Comparison of ENCODE assay signal across 8 cellular contexts in the genomic region with DNA sequence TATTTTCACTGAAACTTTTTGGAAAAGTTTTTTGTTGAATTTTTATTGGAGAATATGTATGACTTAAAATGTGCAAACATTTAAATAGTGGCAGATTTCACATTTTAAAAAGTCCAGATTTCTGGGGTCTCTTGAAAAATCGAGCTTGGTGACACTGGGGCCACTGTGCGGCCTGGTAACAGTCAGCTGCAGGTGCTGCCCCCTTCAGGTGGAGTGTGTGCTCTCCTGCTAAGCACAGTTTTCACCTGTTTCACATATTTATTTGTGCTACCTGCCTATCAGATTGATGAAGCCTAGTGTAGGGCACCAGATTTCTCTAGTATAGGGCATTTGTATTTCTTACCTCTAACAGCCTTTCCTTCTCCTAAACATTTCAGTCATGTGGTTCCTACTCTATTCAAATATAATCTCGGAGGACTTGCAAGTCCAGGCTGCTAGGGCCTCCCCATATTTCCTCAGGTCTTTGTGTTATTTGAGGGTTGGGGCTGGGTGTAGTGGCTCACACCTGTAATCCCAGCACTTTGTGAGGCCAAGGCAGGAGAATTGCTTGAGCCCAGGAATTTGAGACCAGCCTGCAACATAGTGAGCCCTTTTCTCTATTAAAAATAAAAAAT.
A peak's percentile ranks its signal among the peaks of the same experiment; 100 is the strongest.
DNase-seq lines count a peak whose midpoint lies in the region; ATAC-seq and TF ChIP-seq lines count a peak whose summit lies in the region.

No MANE protein-coding gene starts in this region.

- no peak overlapping the region for H3K27ac ChIP-seq in mesenchymal stem cell (ENCODE audit: low read length, poor library complexity, severe bottlenecking)

- no peaks in the 10 kb centered on the region for H3K36me3 Mint-ChIP-seq in activated naive CD8-positive, alpha-beta T cell treated with anti-CD3 and anti-CD28 coated beads for 36 hours

- no peaks in the 10 kb centered on the region for H3K36me3 ChIP-seq in mesenchymal stem cell (ENCODE audit: control insufficient read depth in 1 of 2, insufficient read depth in 2 of 2, low read depth in 1 of 2, low read length in 2 of 2)

- no peak overlapping the region for H4K8ac ChIP-seq in mesenchymal stem cell (ENCODE audit: low read length)

- no peak overlapping the region for H3K9ac ChIP-seq in mesenchymal stem cell (ENCODE audit: low read length)

- H3K4ac ChIP-seq in mesenchymal stem cell (ENCODE audit: low read depth in 1 of 2, low read length in 2 of 2): no peak overlapping the region

- H3K27me3 Mint-ChIP-seq in activated naive CD8-positive, alpha-beta T cell treated with anti-CD3 and anti-CD28 coated beads for 36 hours: no peaks in the 10 kb centered on the region

- ATAC-seq in GM21390 (IDR thresholded peaks at IDR 0.05; ENCODE audit: unreplicated experiment): peak; percentile 55
- ATAC-seq in HG02840 (IDR thresholded peaks at IDR 0.05; ENCODE audit: low FRiP score, unreplicated experiment): no peak
- ATAC-seq in GM18502 (IDR thresholded peaks at IDR 0.05; ENCODE audit: poor library complexity, unreplicated experiment): no peak
- no peak for ATAC-seq in GM21528 (IDR thresholded peaks at IDR 0.05; ENCODE audit: low FRiP score, unreplicated experiment)

- H3K4me3 Mint-ChIP-seq in activated naive CD8-positive, alpha-beta T cell treated with anti-CD3 and anti-CD28 coated beads for 36 hours: no peak overlapping the region

- no peaks in the 10 kb centered on the region for H3K9me3 Mint-ChIP-seq in activated naive CD8-positive, alpha-beta T cell treated with anti-CD3 and anti-CD28 coated beads for 36 hours

- H3K4me3 ChIP-seq in AG10803 (ENCODE audit: low read length): no peak overlapping the region
- H3K4me3 ChIP-seq in mesenchymal stem cell (ENCODE audit: insufficient read depth in 1 of 2, low read depth in 1 of 2, low read length in 2 of 2): no peak overlapping the region

- H3K27me3 ChIP-seq in mesenchymal stem cell (ENCODE audit: control insufficient read depth in 1 of 2, insufficient read depth in 1 of 2, low read length in 2 of 2): no peaks in the 10 kb centered on the region

- H3K23ac ChIP-seq in mesenchymal stem cell (ENCODE audit: low read length in 2 of 2): no peak overlapping the region

- H3K27ac Mint-ChIP-seq in activated naive CD8-positive, alpha-beta T cell treated with anti-CD3 and anti-CD28 coated beads for 36 hours: no peak overlapping the region

- no peak overlapping the region for H3K14ac ChIP-seq in mesenchymal stem cell (ENCODE audit: low read length in 2 of 2)

- TF ChIP-seq CTCF in AG10803 (conservative IDR thresholded peaks at IDR 0.05; ENCODE audit: low read length): peak; percentile 44

- H2AFZ ChIP-seq in mesenchymal stem cell (ENCODE audit: low read depth, low read length): no peak overlapping the region

- H3K4me1 ChIP-seq in mesenchymal stem cell (ENCODE audit: control insufficient read depth, insufficient read depth, low read depth, low read length): no peaks in the 10 kb centered on the region

- peaks cover 1% of the 10 kb centered on the region for H3K4me1 Mint-ChIP-seq in activated naive CD8-positive, alpha-beta T cell treated with anti-CD3 and anti-CD28 coated beads for 36 hours

- H3K18ac ChIP-seq in mesenchymal stem cell (ENCODE audit: low read depth in 1 of 2, low read length in 2 of 2): no peak overlapping the region

- H2BK5ac ChIP-seq in mesenchymal stem cell (ENCODE audit: low read depth, low read length, poor library complexity, severe bottlenecking): no peak overlapping the region

- no peak overlapping the region for H3K4me2 ChIP-seq in mesenchymal stem cell (ENCODE audit: low read length, poor library complexity, severe bottlenecking)

- no peak overlapping the region for H2AK5ac ChIP-seq in mesenchymal stem cell (ENCODE audit: low read length, severe bottlenecking)

- 87% methylated on average over 3 of the region's 3 CpGs for WGBS in mesenchymal stem cell

- no peak for DNase-seq in AG10803 (ENCODE audit: low read depth)
- DNase-seq in activated naive CD8-positive, alpha-beta T cell treated with anti-CD3 and anti-CD28 coated beads for 36 hours: peak; percentile 35
- DNase-seq in left kidney (ENCODE audit: low read depth, low spot score): peak; percentile 38
- no peak for DNase-seq in mesenchymal stem cell

- no peak overlapping the region for H4K91ac ChIP-seq in mesenchymal stem cell (ENCODE audit: low read length)

- H3K9me3 ChIP-seq in mesenchymal stem cell (ENCODE audit: control insufficient read depth, low read length): no peaks in the 10 kb centered on the region

- H2BK120ac ChIP-seq in mesenchymal stem cell (ENCODE audit: low read depth, low read length): no peak overlapping the region

- H3K79me1 ChIP-seq in mesenchymal stem cell (replicated peaks; ENCODE audit: low read length, poor library complexity, severe bottlenecking): no peaks in the 10 kb centered on the region

- no peak overlapping the region for H2BK12ac ChIP-seq in mesenchymal stem cell (ENCODE audit: low read length in 2 of 2)

- no peak overlapping the region for H2BK15ac ChIP-seq in mesenchymal stem cell (ENCODE audit: low read depth, poor library complexity, severe bottlenecking)

Comparison
In these comparisons a context has a peak if more than half of its experiments do, and no peak if none do; other contexts are left out.
1. DNase-seq: peak in activated naive CD8-positive, alpha-beta T cell treated with anti-CD3 and anti-CD28 coated beads for 36 hours (single experiment) and left kidney (single experiment); none in AG10803 (single experiment) and mesenchymal stem cell (single experiment).